ENCODE assay signal across 8 cellular contexts in the genomic region with DNA sequence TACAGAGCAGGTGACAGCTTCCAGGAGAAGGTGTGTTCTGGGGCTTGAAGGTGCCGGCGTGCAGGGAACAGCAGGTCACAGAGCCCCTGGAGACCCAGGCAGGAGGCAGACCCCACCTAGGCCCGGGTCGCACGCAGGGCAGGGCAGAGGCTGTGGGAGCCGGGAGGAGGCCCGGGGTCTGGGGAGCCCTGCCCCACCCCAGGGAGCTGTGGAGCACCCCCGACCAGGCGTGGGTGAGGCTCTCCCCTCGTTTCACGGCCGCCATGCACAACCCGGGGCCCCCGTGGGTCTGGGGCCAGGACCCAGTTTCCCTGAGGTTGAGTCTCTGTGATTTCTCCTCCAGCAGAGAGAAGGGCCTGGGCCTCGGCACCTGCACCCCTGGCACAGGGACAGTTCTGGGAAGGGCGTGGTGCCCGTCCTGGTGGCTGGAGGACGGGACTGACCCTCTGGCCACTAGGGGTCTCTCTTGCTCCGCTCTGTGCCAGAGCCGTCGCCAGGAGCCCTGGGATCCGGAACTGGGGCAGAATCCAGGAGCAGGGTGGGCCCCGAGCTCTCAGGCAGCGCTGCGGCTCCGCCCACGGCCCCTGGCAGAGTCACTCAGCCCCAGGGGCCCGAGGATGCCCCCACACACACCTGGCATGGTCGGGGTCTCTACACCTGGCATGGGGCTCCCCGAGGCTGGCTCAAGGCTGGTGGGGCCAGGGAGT.
DNase-seq lines count a peak whose midpoint lies in the region; ATAC-seq and TF ChIP-seq lines count a peak whose summit lies in the region.

No MANE protein-coding gene starts in this region.

- H3K27ac Mint-ChIP-seq in T-cell = no peak overlapping the region

- POLR2A ChIA-PET in HEK293T (lab: Yijun Ruan, JAX) = interaction anchor here (0.5 to 1.2 kb wide), 3 partner anchors 146 to 351 kb away, joined by 3 read pairs; no protein-coding TSS in a partner anchor
- POLR2A ChIA-PET in T-cell (lab: Charles Lee) = no interaction called here

- peak; percentile 89 to 95 (median 94) for ATAC-seq in T-cell (replicated peaks in 1 of 4)
- peak; percentile 94 for ATAC-seq in sciatic nerve
- ATAC-seq in GM21717 (IDR thresholded peaks at IDR 0.05; ENCODE audit: unreplicated experiment) = no peak

- H3K4me3 ChIP-seq in adrenal gland (no peak overlapping the region), left ventricle myocardium inferior (no peak overlapping the region)

- no peaks in the 10 kb centered on the region for H3K9me3 ChIP-seq in adrenal gland (replicated peaks in 1 of 3)
- no peaks in the 10 kb centered on the region for H3K9me3 ChIP-seq in left ventricle myocardium inferior (replicated peaks)

- H3K36me3 ChIP-seq in adrenal gland (replicated peaks in 1 of 2) (no peaks in the 10 kb centered on the region), left ventricle myocardium inferior (no peaks in the 10 kb centered on the region)

- intact Hi-C loops in adrenal gland (cut with DNase I) (loop anchor here (2.0 to 10.0 kb wide), 3 partner anchors 108 to 200 kb away; a partner anchor contains a TSS), left ventricle myocardium inferior (cut with micrococcal nuclease) (loop anchor here (10.0 kb wide), 2 partner anchors 110 to 200 kb away; a partner anchor contains a TSS), sciatic nerve (cut with DNase I) (loop anchor here (10.0 kb wide), 1 partner anchor 110 kb away; no protein-coding TSS in a partner anchor)

- H3K27me3 ChIP-seq in adrenal gland = peaks cover 19% of the 10 kb centered on the region
- H3K27me3 ChIP-seq in left ventricle myocardium inferior (ENCODE audit: low read depth) = peaks cover 73% of the 10 kb centered on the region

- DNase-seq in GM03348 (ENCODE audit: low spot score) = peak; percentile 97
- DNase-seq in HEK293T (ENCODE audit: extremely low spot score) = peak; percentile 92
- peak; percentile 74 for DNase-seq in NCI-H1105 (lab: John Stamatoyannopoulos, UW)
- DNase-seq in T-cell = peak; percentile 23 to 79 (median 62)
- peak; percentile 80 to 89 (median 84) for DNase-seq in adrenal gland
- peak; percentile 74 for DNase-seq in left ventricle myocardium inferior
- peak; percentile 91 for DNase-seq in sciatic nerve (ENCODE audit: low spot score)

- H3K27me3 Mint-ChIP-seq in T-cell = peaks cover 0 to 2% of the 10 kb centered on the region in 2 donors

- H3K4me3 Mint-ChIP-seq in T-cell = peak overlapping the region in 1 of 3 donors; percentile 20

- 0 to 15% (median 15%) methylated on average over 3 to 30 of the region's 30 CpGs; no CpG with 5 or more reads in 1 of the 4 donors for WGBS in adrenal gland, 4 donors

- TF ChIP-seq POLR2A in adrenal gland (IDR thresholded peaks at IDR 0.05) = no peak

- no peaks in the 10 kb centered on the region for H3K9me3 Mint-ChIP-seq in T-cell

- H3K4me1 ChIP-seq in adrenal gland (replicated peaks in 1 of 2) = no peaks in the 10 kb centered on the region
- peaks cover 10% of the 10 kb centered on the region for H3K4me1 ChIP-seq in left ventricle myocardium inferior

- H3K4me1 Mint-ChIP-seq in T-cell = peaks cover 2 to 7% (median 5%) of the 10 kb centered on the region in 3 donors

- no peaks in the 10 kb centered on the region for H3K36me3 Mint-ChIP-seq in T-cell

- peak; percentile 89 to 96 (median 93) for TF ChIP-seq CTCF in adrenal gland (IDR thresholded peaks at IDR 0.05)
- peak; percentile 94 for TF ChIP-seq CTCF in left ventricle myocardium inferior (IDR thresholded peaks at IDR 0.05; ENCODE audit: borderline replicate concordance)

- CTCF ChIA-PET in HEK293T (lab: Yijun Ruan, JAX) = interaction anchor here (1.1 to 2.6 kb wide), 10 partner anchors 31 to 263 kb away, joined by 3 to 18 read pairs (median 5); no protein-coding TSS in a partner anchor
- CTCF ChIA-PET in T-cell (lab: Charles Lee) = interaction anchor here (0.5 to 1.7 kb wide), 6 partner anchors 105 to 501 kb away, joined by 3 to 5 read pairs (median 4); no protein-coding TSS in a partner anchor

- H3K27ac ChIP-seq in adrenal gland (no peak overlapping the region), left ventricle myocardium inferior (replicated peaks) (no peak overlapping the region)

TF ChIP-seq in HEK293T, 16 proteins besides CTCF, POLR2A, EP300 and RAD21:
- no peak for TF ChIP-seq TARDBP (IDR thresholded peaks at IDR 0.05)
- TF ChIP-seq ARNT (IDR thresholded peaks at IDR 0.05) = no peak
- no peak for TF ChIP-seq FOXK2 (IDR thresholded peaks at IDR 0.05)
- TF ChIP-seq, protein P1, sequence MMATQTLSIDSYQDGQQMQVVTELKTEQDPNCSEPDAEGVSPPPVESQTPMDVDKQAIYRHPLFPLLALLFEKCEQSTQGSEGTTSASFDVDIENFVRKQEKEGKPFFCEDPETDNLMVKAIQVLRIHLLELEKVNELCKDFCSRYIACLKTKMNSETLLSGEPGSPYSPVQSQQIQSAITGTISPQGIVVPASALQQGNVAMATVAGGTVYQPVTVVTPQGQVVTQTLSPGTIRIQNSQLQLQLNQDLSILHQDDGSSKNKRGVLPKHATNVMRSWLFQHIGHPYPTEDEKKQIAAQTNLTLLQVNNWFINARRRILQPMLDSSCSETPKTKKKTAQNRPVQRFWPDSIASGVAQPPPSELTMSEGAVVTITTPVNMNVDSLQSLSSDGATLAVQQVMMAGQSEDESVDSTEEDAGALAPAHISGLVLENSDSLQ (IDR thresholded peaks at IDR 0.05) = no peak
- no peak for TF ChIP-seq ELF4 (IDR thresholded peaks at IDR 0.05)
